In the genomic region with DNA sequence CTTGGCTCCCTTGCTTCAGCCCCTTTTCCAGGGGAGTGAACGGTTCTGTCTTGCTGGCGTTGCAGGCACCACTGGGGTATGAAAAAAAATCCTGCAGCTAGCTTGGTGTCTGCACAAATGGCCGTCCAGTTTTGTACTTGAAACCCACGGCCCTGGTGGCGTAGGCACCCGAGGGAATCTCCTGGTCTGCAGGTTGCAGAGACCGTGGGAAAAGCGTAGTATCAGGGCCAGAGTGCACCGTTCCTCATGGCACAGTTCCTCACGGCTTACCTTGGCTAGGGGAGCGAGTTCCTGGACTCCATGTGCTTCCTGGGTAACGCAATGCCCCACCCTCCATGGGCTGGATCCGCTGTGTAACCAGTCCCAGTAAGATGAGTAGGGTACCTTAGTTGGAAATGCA, we compare ENCODE assay signal across 7 cellular contexts.
"Had no signal": no experiment of that assay in that cellular context is flagged by ENCODE, and none has a peak within 500 bp of the region (broad histone marks: within the 10 kb centered on the region; RNA-seq: fewer than 3 reads in every experiment).

No MANE protein-coding gene starts in this region.

- H3K9ac ChIP-seq: KMS-11 had no signal

- H3K27ac ChIP-seq: HL-60, KMS-11 had no signal

- H3K4me3 ChIP-seq: K562 had no signal

- FAIRE-seq: HTR-8/SVneo, K562 had no signal

- DNase-seq: IMR-90, KBM-7, KG1 had no signal

- ATAC-seq: K562 had no signal

- H3K4me2 ChIP-seq: KMS-11 had no signal
